ENCODE assay signal across 19 cellular contexts in genomic region chr5:76610196-76610595, GRCh38. TPM values are rescaled to one million over a fixed set of nuclear protein-coding genes. Genes with fewer than 3 reads are reported as not detected.
"Had no signal": no experiment of that assay in that cellular context is flagged by ENCODE, and none has a peak within 500 bp of the region (broad histone marks: within the 10 kb centered on the region; RNA-seq: fewer than 3 reads in every experiment).

No MANE protein-coding gene starts in this region.

- DNase-seq: activated CD4-positive, alpha-beta T cell treated with anti-CD3 and anti-CD28 coated beads, Interleukin-2, amount 10 ng/mL, durations not matched to agents 7 days and 5 days; activated CD8-positive, alpha-beta memory T cell treated with anti-CD3 and anti-CD28 coated beads for 24 hours; activated CD8-positive, alpha-beta memory T cell treated with anti-CD3 and anti-CD28 coated beads, Interleukin-2, amount 50 U/mL, for 48 hours; activated gamma-delta T cell treated with Interleukin-2 at 50 U/mL for 16 hours; activated naive CD8-positive, alpha-beta T cell treated with anti-CD3 and anti-CD28 coated beads for 36 hours; amygdala; body of pancreas; central memory CD4-positive, alpha-beta T cell; cortex of kidney; hypothalamus; lower lobe of right lung; stimulated activated CD4-positive, alpha-beta T cell treated with anti-CD3 and anti-CD28 coated beads, Interleukin-4, amount 100 ng/mL, for 4 hours; stimulated activated naive B cell treated with anti-CD40 and anti-IgM and Interleukin-4, amounts not matched to agents 10 μg/mL and 1 μg/mL and 100 μg/mL, for 72 hours; T-helper 1 cell; upper lobe of right lung had no signal

- H3K36me3 Mint-ChIP-seq: stimulated activated naive B cell treated with anti-CD40 and anti-IgM and Interleukin-4, amounts not matched to agents 10 μg/mL and 1 μg/mL and 100 μg/mL, for 72 hours had no signal

- H3K27me3 Mint-ChIP-seq: activated CD4-positive, alpha-beta T cell treated with anti-CD3 and anti-CD28 coated beads, Interleukin-2, amount 10 ng/mL, durations not matched to agents 7 days and 5 days; activated naive CD8-positive, alpha-beta T cell treated with anti-CD3 and anti-CD28 coated beads for 36 hours; stimulated activated naive B cell treated with anti-CD40 and anti-IgM and Interleukin-4, amounts not matched to agents 10 μg/mL and 1 μg/mL and 100 μg/mL, for 72 hours had no signal

- ATAC-seq: activated CD4-positive, CD25-positive, alpha-beta regulatory T cell treated with anti-CD3 and anti-CD28 coated beads, Interleukin-2, amount 50 U/mL, for 24 hours; body of pancreas; lower lobe of right lung; sciatic nerve; stimulated activated naive B cell treated with anti-CD40 and anti-IgM and Interleukin-4, amounts not matched to agents 10 μg/mL and 1 μg/mL and 100 μg/mL, for 72 hours; upper lobe of right lung had no signal

- H3K9me3 Mint-ChIP-seq: activated CD4-positive, alpha-beta T cell treated with anti-CD3 and anti-CD28 coated beads, Interleukin-2, amount 10 ng/mL, durations not matched to agents 7 days and 5 days; activated naive CD8-positive, alpha-beta T cell treated with anti-CD3 and anti-CD28 coated beads for 36 hours; nephron; stimulated activated naive B cell treated with anti-CD40 and anti-IgM and Interleukin-4, amounts not matched to agents 10 μg/mL and 1 μg/mL and 100 μg/mL, for 72 hours had no signal

- H3K4me3 Mint-ChIP-seq: activated CD4-positive, alpha-beta T cell treated with anti-CD3 and anti-CD28 coated beads, Interleukin-2, amount 10 ng/mL, durations not matched to agents 7 days and 5 days; activated naive CD8-positive, alpha-beta T cell treated with anti-CD3 and anti-CD28 coated beads for 36 hours; nephron; stimulated activated naive B cell treated with anti-CD40 and anti-IgM and Interleukin-4, amounts not matched to agents 10 μg/mL and 1 μg/mL and 100 μg/mL, for 72 hours had no signal

- H3K27ac Mint-ChIP-seq: activated CD4-positive, alpha-beta T cell treated with anti-CD3 and anti-CD28 coated beads, Interleukin-2, amount 10 ng/mL, durations not matched to agents 7 days and 5 days; activated naive CD8-positive, alpha-beta T cell treated with anti-CD3 and anti-CD28 coated beads for 36 hours; nephron; stimulated activated naive B cell treated with anti-CD40 and anti-IgM and Interleukin-4, amounts not matched to agents 10 μg/mL and 1 μg/mL and 100 μg/mL, for 72 hours had no signal

RNA-seq across cellular contexts. Expression of gene F2RL2, which starts 13.0 kb away (rescaled TPM):
- total RNA-seq: activated CD4-positive, alpha-beta T cell treated with anti-CD3 and anti-CD28 coated beads, Interleukin-2, amount 10 ng/mL, durations not matched to agents 7 days and 5 days; activated naive CD8-positive, alpha-beta T cell treated with anti-CD3 and anti-CD28 coated beads for 36 hours; lower lobe of right lung had no signal
- polyA plus RNA-seq: keratinocyte had no signal
